25 cellular contexts compared by ENCODE assay signal in genomic region chr10:1672001-1672781, GRCh38.
"Had no signal": no experiment of that assay in that cellular context is flagged by ENCODE, and none has a peak within 500 bp of the region (broad histone marks: within the 10 kb centered on the region; RNA-seq: fewer than 3 reads in every experiment).

No MANE protein-coding gene starts in this region.

- H3K4me3 Mint-ChIP-seq: central memory CD8-positive, alpha-beta T cell; natural killer cell; stimulated activated naive B cell treated with anti-CD40 and anti-IgM and Interleukin-4, amounts not matched to agents 10 μg/mL and 1 μg/mL and 100 μg/mL, for 72 hours; type B pancreatic cell had no signal

- H3K4me1 Mint-ChIP-seq: central memory CD8-positive, alpha-beta T cell; natural killer cell had no signal

- ATAC-seq: heart right ventricle; left cardiac atrium; left lung; natural killer cell; stimulated activated naive B cell treated with anti-CD40 and anti-IgM and Interleukin-4, amounts not matched to agents 10 μg/mL and 1 μg/mL and 100 μg/mL, for 72 hours had no signal

- H3K27ac Mint-ChIP-seq: natural killer cell; stimulated activated naive B cell treated with anti-CD40 and anti-IgM and Interleukin-4, amounts not matched to agents 10 μg/mL and 1 μg/mL and 100 μg/mL, for 72 hours; type B pancreatic cell had no signal

- H3K4me3 ChIP-seq: colonic mucosa, esophagus squamous epithelium, heart right ventricle, left lung, prostate gland, right atrium auricular region, sigmoid colon, stomach, thyroid gland had no signal

- H3K36me3 ChIP-seq: colonic mucosa, esophagus squamous epithelium, heart right ventricle, left lung, neutrophil, prostate gland, right atrium auricular region, sigmoid colon, stomach, thyroid gland had no signal

- H3K27me3 ChIP-seq: colonic mucosa, neutrophil, right atrium auricular region, sigmoid colon, thyroid gland had no signal

- H3K9me3 ChIP-seq: colonic mucosa, esophagus squamous epithelium, heart right ventricle, left lung, neutrophil, prostate gland, right atrium auricular region, sigmoid colon, stomach, thyroid gland had no signal

- H3K9me3 Mint-ChIP-seq: central memory CD8-positive, alpha-beta T cell; natural killer cell; type B pancreatic cell had no signal

- H3K4me1 ChIP-seq: colonic mucosa, heart right ventricle, left lung, parathyroid adenoma, prostate gland, right atrium auricular region, sigmoid colon, stomach, thyroid gland had no signal

- DNase-seq: colonic mucosa; dermis blood vessel endothelial cell; effector memory CD4-positive, alpha-beta T cell; erythroblast; esophagus squamous epithelium; foreskin melanocyte; glutamatergic neuron; heart right ventricle; hippocampal formation; left cardiac atrium; mammary epithelial cell; mesendoderm; natural killer cell; sigmoid colon; stimulated activated CD4-positive, alpha-beta T cell treated with anti-CD3 and anti-CD28 coated beads, Interleukin-4, amount 100 ng/mL, for 4 hours; stimulated activated naive B cell treated with anti-CD40 and anti-IgM and Interleukin-4, amounts not matched to agents 10 μg/mL and 1 μg/mL and 100 μg/mL, for 72 hours; stomach; thyroid gland had no signal

- H3K27ac ChIP-seq: colonic mucosa, esophagus squamous epithelium, heart right ventricle, left lung, neutrophil, parathyroid adenoma, prostate gland, right atrium auricular region, sigmoid colon, stomach, thyroid gland had no signal

- H3K36me3 Mint-ChIP-seq: natural killer cell, type B pancreatic cell had no signal
